ENCODE assay signal across 1 cellular context in the genomic region with DNA sequence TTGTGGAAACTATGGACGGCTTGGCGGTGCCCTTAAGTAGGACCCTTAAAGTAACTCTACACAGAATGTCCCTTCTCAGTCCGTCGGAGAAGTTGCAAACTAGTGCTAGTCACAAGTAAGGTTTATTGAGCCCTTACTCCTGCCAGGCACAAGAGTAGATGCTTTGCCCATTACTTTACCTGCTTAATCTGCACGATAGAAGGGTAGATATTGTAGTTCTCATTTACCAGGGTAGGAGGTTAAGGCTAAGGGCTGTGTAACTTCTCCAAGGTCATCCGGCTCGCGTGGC.
TF ChIP-seq lines count a peak whose summit lies in the region.

No MANE protein-coding gene starts in this region.

TF ChIP-seq in GM12878, 131 proteins besides CTCF, POLR2A, EP300 and RAD21 (continued from another document):
- TF ChIP-seq, protein P1, sequence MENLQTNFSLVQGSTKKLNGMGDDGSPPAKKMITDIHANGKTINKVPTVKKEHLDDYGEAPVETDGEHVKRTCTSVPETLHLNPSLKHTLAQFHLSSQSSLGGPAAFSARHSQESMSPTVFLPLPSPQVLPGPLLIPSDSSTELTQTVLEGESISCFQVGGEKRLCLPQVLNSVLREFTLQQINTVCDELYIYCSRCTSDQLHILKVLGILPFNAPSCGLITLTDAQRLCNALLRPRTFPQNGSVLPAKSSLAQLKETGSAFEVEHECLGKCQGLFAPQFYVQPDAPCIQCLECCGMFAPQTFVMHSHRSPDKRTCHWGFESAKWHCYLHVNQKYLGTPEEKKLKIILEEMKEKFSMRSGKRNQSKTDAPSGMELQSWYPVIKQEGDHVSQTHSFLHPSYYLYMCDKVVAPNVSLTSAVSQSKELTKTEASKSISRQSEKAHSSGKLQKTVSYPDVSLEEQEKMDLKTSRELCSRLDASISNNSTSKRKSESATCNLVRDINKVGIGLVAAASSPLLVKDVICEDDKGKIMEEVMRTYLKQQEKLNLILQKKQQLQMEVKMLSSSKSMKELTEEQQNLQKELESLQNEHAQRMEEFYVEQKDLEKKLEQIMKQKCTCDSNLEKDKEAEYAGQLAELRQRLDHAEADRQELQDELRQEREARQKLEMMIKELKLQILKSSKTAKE (IDR thresholded peaks at IDR 0.05; ENCODE audit: low read depth, poor library complexity, severe bottlenecking), result no peak
- TF ChIP-seq ZNF24 (IDR thresholded peaks at IDR 0.05) (no peak), SUPT20H (IDR thresholded peaks at IDR 0.05; ENCODE audit: borderline replicate concordance, control insufficient read depth, low read depth, low read length) (no peak), SREBF2 (IDR thresholded peaks at IDR 0.05; ENCODE audit: low read length) (no peak), BACH1 (IDR thresholded peaks at IDR 0.05; ENCODE audit: borderline replicate concordance) (no peak), NFXL1 (IDR thresholded peaks at IDR 0.05; ENCODE audit: borderline replicate concordance) (no peak), HCFC1 (IDR thresholded peaks at IDR 0.05; ENCODE audit: low read length) (no peak), ESRRA (IDR thresholded peaks at IDR 0.05; ENCODE audit: low read length) (no peak), IRF4 (IDR thresholded peaks at IDR 0.05; ENCODE audit: low read depth, low read length) (no peak)
- TF ChIP-seq, protein P2, sequence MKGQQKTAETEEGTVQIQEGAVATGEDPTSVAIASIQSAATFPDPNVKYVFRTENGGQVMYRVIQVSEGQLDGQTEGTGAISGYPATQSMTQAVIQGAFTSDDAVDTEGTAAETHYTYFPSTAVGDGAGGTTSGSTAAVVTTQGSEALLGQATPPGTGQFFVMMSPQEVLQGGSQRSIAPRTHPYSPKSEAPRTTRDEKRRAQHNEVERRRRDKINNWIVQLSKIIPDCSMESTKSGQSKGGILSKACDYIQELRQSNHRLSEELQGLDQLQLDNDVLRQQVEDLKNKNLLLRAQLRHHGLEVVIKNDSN (IDR thresholded peaks at IDR 0.05; ENCODE audit: borderline replicate concordance, extremely low read length, insufficient read depth, low read depth, low read length), result no peak
- TF ChIP-seq, protein P3, sequence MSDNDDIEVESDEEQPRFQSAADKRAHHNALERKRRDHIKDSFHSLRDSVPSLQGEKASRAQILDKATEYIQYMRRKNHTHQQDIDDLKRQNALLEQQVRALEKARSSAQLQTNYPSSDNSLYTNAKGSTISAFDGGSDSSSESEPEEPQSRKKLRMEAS (IDR thresholded peaks at IDR 0.05; ENCODE audit: low read depth, low read length), result no peak
- TF ChIP-seq, protein P4, sequence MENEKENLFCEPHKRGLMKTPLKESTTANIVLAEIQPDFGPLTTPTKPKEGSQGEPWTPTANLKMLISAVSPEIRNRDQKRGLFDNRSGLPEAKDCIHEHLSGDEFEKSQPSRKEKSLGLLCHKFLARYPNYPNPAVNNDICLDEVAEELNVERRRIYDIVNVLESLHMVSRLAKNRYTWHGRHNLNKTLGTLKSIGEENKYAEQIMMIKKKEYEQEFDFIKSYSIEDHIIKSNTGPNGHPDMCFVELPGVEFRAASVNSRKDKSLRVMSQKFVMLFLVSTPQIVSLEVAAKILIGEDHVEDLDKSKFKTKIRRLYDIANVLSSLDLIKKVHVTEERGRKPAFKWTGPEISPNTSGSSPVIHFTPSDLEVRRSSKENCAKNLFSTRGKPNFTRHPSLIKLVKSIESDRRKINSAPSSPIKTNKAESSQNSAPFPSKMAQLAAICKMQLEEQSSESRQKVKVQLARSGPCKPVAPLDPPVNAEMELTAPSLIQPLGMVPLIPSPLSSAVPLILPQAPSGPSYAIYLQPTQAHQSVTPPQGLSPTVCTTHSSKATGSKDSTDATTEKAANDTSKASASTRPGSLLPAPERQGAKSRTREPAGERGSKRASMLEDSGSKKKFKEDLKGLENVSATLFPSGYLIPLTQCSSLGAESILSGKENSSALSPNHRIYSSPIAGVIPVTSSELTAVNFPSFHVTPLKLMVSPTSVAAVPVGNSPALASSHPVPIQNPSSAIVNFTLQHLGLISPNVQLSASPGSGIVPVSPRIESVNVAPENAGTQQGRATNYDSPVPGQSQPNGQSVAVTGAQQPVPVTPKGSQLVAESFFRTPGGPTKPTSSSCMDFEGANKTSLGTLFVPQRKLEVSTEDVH (IDR thresholded peaks at IDR 0.05; ENCODE audit: low read depth, partially characterized antibody), result no peak
- TF ChIP-seq, protein P5, sequence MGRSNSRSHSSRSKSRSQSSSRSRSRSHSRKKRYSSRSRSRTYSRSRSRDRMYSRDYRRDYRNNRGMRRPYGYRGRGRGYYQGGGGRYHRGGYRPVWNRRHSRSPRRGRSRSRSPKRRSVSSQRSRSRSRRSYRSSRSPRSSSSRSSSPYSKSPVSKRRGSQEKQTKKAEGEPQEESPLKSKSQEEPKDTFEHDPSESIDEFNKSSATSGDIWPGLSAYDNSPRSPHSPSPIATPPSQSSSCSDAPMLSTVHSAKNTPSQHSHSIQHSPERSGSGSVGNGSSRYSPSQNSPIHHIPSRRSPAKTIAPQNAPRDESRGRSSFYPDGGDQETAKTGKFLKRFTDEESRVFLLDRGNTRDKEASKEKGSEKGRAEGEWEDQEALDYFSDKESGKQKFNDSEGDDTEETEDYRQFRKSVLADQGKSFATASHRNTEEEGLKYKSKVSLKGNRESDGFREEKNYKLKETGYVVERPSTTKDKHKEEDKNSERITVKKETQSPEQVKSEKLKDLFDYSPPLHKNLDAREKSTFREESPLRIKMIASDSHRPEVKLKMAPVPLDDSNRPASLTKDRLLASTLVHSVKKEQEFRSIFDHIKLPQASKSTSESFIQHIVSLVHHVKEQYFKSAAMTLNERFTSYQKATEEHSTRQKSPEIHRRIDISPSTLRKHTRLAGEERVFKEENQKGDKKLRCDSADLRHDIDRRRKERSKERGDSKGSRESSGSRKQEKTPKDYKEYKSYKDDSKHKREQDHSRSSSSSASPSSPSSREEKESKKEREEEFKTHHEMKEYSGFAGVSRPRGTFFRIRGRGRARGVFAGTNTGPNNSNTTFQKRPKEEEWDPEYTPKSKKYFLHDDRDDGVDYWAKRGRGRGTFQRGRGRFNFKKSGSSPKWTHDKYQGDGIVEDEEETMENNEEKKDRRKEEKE (IDR thresholded peaks at IDR 0.05), result no peak
- TF ChIP-seq, protein P6, sequence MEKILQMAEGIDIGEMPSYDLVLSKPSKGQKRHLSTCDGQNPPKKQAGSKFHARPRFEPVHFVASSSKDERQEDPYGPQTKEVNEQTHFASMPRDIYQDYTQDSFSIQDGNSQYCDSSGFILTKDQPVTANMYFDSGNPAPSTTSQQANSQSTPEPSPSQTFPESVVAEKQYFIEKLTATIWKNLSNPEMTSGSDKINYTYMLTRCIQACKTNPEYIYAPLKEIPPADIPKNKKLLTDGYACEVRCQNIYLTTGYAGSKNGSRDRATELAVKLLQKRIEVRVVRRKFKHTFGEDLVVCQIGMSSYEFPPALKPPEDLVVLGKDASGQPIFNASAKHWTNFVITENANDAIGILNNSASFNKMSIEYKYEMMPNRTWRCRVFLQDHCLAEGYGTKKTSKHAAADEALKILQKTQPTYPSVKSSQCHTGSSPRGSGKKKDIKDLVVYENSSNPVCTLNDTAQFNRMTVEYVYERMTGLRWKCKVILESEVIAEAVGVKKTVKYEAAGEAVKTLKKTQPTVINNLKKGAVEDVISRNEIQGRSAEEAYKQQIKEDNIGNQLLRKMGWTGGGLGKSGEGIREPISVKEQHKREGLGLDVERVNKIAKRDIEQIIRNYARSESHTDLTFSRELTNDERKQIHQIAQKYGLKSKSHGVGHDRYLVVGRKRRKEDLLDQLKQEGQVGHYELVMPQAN (conservative IDR thresholded peaks at IDR 0.05), result no peak
